Comparison of ENCODE assay signal across 17 cellular contexts in genomic region chr3:176780766-176781165, GRCh38.
DNase-seq lines count a peak whose midpoint lies in the region; ATAC-seq and TF ChIP-seq lines count a peak whose summit lies in the region.
"Had no signal": no experiment of that assay in that cellular context is flagged by ENCODE, and none has a peak within 500 bp of the region (broad histone marks: within the 10 kb centered on the region; RNA-seq: fewer than 3 reads in every experiment).

No MANE protein-coding gene starts in this region.

- H3K9me3 Mint-ChIP-seq in endothelial cell (ENCODE audit: unreplicated experiment) (no peaks in the 10 kb centered on the region), neural crest cell (no peaks in the 10 kb centered on the region), osteocyte (ENCODE audit: unreplicated experiment) (no peaks in the 10 kb centered on the region)
- H3K9me3 Mint-ChIP-seq: CD4-positive, alpha-beta T cell had no signal

- H3K27ac Mint-ChIP-seq in endothelial cell (ENCODE audit: unreplicated experiment) (peak overlapping the region; percentile 98), neural crest cell (ENCODE audit: unreplicated experiment) (peak overlapping the region; percentile 40), osteocyte (ENCODE audit: unreplicated experiment) (no peak overlapping the region)
- H3K27ac Mint-ChIP-seq: B cell; CD4-positive, alpha-beta T cell had no signal

- POLR2A ChIA-PET in A673 (lab: Charles Lee; ENCODE audit: low non-redundant PET) = no interaction called here

- H3K27me3 ChIP-seq in A673 (replicated peaks; ENCODE audit: insufficient read depth, low read depth, low read length, poor library complexity) = no peaks in the 10 kb centered on the region
- no peaks in the 10 kb centered on the region for H3K27me3 ChIP-seq in HUES64 (ENCODE audit: insufficient read depth, low read length)

- intact Hi-C loops in A673 (cut with micrococcal nuclease; ENCODE audit: unreplicated experiment) = no loop called here

- H3K27me3 Mint-ChIP-seq in endothelial cell (ENCODE audit: unreplicated experiment) (no peaks in the 10 kb centered on the region), neural crest cell (ENCODE audit: low read depth) (no peaks in the 10 kb centered on the region), osteocyte (ENCODE audit: unreplicated experiment) (peaks cover 43% of the 10 kb centered on the region)
- H3K27me3 Mint-ChIP-seq: B cell; CD4-positive, alpha-beta T cell had no signal

- H3K4me3 Mint-ChIP-seq in endothelial cell (ENCODE audit: unreplicated experiment) = no peak overlapping the region
- H3K4me3 Mint-ChIP-seq in neural crest cell = no peak overlapping the region
- H3K4me3 Mint-ChIP-seq in osteocyte (ENCODE audit: unreplicated experiment) = no peak overlapping the region
- H3K4me3 Mint-ChIP-seq: B cell; CD4-positive, alpha-beta T cell had no signal

- no peak for ATAC-seq in HG03095 (IDR thresholded peaks at IDR 0.05; ENCODE audit: unreplicated experiment)
- ATAC-seq: HCT116 had no signal

- H3K4me3 ChIP-seq in A673 (ENCODE audit: low read depth, low read length, poor library complexity, severe bottlenecking) = no peak overlapping the region
- no peak overlapping the region for H3K4me3 ChIP-seq in HUES64 (ENCODE audit: low read length)
- H3K4me3 ChIP-seq in foreskin fibroblast (ENCODE audit: low read depth in 1 of 2, low read length in 2 of 2) = no peak overlapping the region

- H3K36me3 ChIP-seq in A673 (ENCODE audit: insufficient read depth, low read length, poor library complexity, severe bottlenecking) (no peaks in the 10 kb centered on the region), HUES64 (ENCODE audit: insufficient read depth, low read length) (no peaks in the 10 kb centered on the region)

- H3K4me1 Mint-ChIP-seq in endothelial cell (ENCODE audit: unreplicated experiment) (peaks cover 14% of the 10 kb centered on the region), neural crest cell (peaks cover 18% of the 10 kb centered on the region), osteocyte (ENCODE audit: unreplicated experiment) (no peaks in the 10 kb centered on the region)
- H3K4me1 Mint-ChIP-seq: B cell had no signal

- no peak for TF ChIP-seq CTCF in A673 (conservative IDR thresholded peaks at IDR 0.05; ENCODE audit: low read depth, low read length)
- TF ChIP-seq CTCF in endothelial cell (IDR thresholded peaks at IDR 0.05; ENCODE audit: unreplicated experiment) = no peak
- no peak for TF ChIP-seq CTCF in neural crest cell (conservative IDR thresholded peaks at IDR 0.05)
- TF ChIP-seq CTCF in osteocyte (IDR thresholded peaks at IDR 0.05) = no peak
- TF ChIP-seq CTCF in foreskin fibroblast (IDR thresholded peaks at IDR 0.05; ENCODE audit: low read depth, low read length) = no peak

- H3K9ac ChIP-seq in HUES64 (ENCODE audit: low read depth, low read length) = no peak overlapping the region

- H3K27ac ChIP-seq in A673 (ENCODE audit: low read depth, low read length, poor library complexity, severe bottlenecking) (no peak overlapping the region), HUES64 (ENCODE audit: low read depth, low read length) (0 out of 2 replicates have a peak overlapping the region, but pooled peaks have one; percentile 14)

- no TSS peak for BruUV-seq in A673 (replicated peaks; lab: Mats Ljungman, UMichigan)

- H3K4me1 ChIP-seq in A673 (ENCODE audit: insufficient read depth, low read length, poor library complexity, severe bottlenecking) (peaks cover 13% of the 10 kb centered on the region), HUES64 (ENCODE audit: insufficient read depth, low read length) (peaks cover 13% of the 10 kb centered on the region)

- H3K9me3 ChIP-seq in A673 (ENCODE audit: low read depth, low read length, poor library complexity, severe bottlenecking) (no peaks in the 10 kb centered on the region), HUES64 (ENCODE audit: insufficient read depth, low read depth, low read length) (no peaks in the 10 kb centered on the region)

- no peaks in the 10 kb centered on the region for H3K36me3 Mint-ChIP-seq in endothelial cell (ENCODE audit: low read depth, unreplicated experiment)
- H3K36me3 Mint-ChIP-seq in neural crest cell (ENCODE audit: low read depth) = no peaks in the 10 kb centered on the region
- no peaks in the 10 kb centered on the region for H3K36me3 Mint-ChIP-seq in osteocyte (ENCODE audit: unreplicated experiment)

- DNase-seq in A673 (ENCODE audit: low spot score) = peak; percentile 24
- DNase-seq in endothelial cell (ENCODE audit: low spot score) = no peak
- no peak for DNase-seq in neural crest cell (ENCODE audit: low read depth, low spot score)
- no peak for DNase-seq in osteocyte (ENCODE audit: extremely low spot score, unreplicated experiment)
- DNase-seq in foreskin fibroblast = no peak
- DNase-seq in AG08395 (ENCODE audit: low spot score) = no peak
- DNase-seq: 8988T; ACHN; C1 segment of cervical spinal cord; Calu3; CD4-positive, alpha-beta T cell; DMS 273 treated with DMSO at 0.1 percent for 48 hours; GOT3 had no signal

- CTCF ChIA-PET in A673 (lab: Charles Lee) = interaction anchor here (0.8 kb wide), 1 partner anchor 33 kb away, joined by 3 read pairs; no protein-coding TSS in a partner anchor
